ENCODE assay signal across 9 cellular contexts in the genomic region with DNA sequence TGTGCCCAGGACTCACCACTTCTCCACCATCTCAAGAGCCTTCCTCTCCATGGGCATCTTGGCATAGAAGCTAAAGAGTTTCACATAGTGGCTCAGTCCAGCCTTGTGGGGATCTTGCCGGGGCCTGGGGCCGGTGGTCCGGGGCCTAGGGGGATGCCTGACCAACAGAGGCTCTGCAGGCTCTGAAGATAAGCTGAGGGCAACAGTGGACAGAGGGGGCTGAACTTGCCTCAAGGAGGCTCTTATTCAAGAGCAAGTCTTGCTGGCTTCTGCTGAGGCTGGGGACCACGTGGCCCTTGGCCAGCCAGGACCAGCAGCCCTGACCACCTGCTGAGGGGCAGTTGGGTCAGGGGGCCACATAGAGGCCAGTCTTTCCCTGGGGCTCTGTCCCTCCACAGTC. TPM values are rescaled to one million over a fixed set of nuclear protein-coding genes. Genes with fewer than 3 reads are reported as not detected.
"Had no signal": no experiment of that assay in that cellular context is flagged by ENCODE, and none has a peak within 500 bp of the region (broad histone marks: within the 10 kb centered on the region; RNA-seq: fewer than 3 reads in every experiment).

No MANE protein-coding gene starts in this region.

- FAIRE-seq: HTR-8/SVneo, K562 had no signal

- ATAC-seq: K562 had no signal

- H3K9me3 Mint-ChIP-seq: H9 had no signal

- H3K27ac ChIP-seq: GM23248 had no signal

- H3K4me3 Mint-ChIP-seq: H9 had no signal

- H3K4me3 ChIP-seq: GM23248, K562 had no signal

- H3K9ac ChIP-seq: GM23248 had no signal

- DNase-seq: GM23248, GOT3, H9, HCEC 1CT, IMR-90, KG1 had no signal

- H2AFZ ChIP-seq: GM23248 had no signal

RNA-seq across cellular contexts. Expression of gene TSNAXIP1, which starts 22.0 kb away (rescaled TPM):
- total RNA-seq: HT-29 had no signal
